In the genomic region with DNA sequence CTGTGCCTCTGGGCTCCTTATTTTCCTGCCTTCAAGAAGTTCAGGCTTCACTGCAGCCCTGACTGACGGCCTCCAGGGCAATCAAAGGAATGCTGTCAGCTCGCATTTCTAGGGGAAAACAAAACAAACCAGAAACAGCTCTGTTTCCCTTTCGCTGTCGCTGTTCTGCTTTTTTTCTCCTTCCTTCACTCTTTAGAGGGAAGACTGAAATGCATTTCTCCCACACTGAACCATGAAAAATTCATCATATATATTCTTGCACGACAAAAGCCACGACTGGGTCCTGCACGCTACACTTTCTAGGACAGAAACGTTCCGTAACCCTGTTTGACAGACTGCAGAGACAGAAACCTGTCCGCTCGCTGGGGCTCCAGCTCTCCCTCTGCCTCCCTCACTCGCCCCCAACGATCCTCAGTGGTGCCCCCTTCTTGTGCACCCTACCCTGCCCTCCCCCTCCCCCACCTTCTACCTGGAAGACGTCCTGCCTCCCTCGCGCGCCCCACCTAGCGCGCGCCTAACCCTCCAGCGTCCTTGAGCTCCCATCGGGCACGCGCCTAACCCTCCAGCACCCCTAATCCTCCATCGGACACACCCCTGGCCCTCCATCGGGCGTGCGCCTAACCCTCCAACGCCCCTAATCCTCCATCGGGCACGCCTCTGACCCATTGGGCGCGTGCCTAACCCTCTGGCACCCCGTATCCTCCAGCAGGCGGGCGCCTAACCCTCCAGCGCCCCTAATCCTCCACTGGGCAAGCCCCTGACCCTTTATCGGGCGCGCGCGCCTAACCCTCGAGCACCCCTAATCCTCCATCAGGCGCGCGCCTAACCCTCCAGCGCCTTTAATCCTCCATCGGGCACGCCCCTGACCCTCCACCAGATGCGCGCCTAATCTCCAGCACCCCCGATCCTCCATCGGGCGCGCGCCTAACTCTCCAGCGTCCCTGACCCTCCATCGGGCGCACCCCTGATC, we compare ENCODE assay signal across 8 cellular contexts. TPM values are rescaled to one million over a fixed set of nuclear protein-coding genes. Genes with fewer than 3 reads are reported as not detected.
DNase-seq lines count a peak whose midpoint lies in the region; ATAC-seq lines count a peak whose summit lies in the region.

No MANE protein-coding gene starts in this region.

- H3K4me3 Mint-ChIP-seq in activated CD8-positive, alpha-beta T cell treated with anti-CD3 and anti-CD28 coated beads, Interleukin-2, amount 10 ng/mL, durations not matched to agents 7 days and 5 days = peak overlapping the region; percentile 72

- H3K36me3 Mint-ChIP-seq in activated CD8-positive, alpha-beta T cell treated with anti-CD3 and anti-CD28 coated beads, Interleukin-2, amount 10 ng/mL, durations not matched to agents 7 days and 5 days (ENCODE audit: low read depth) = no peaks in the 10 kb centered on the region

- peak; percentile 63 for ATAC-seq in activated CD8-positive, alpha-beta T cell treated with anti-CD3 and anti-CD28 coated beads, Interleukin-2, amount 10 ng/mL, durations not matched to agents 7 days and 5 days
- peak in 1 of 2 donors; percentile 43 for ATAC-seq in right cardiac atrium

- no peaks in the 10 kb centered on the region for H3K9me3 Mint-ChIP-seq in activated CD8-positive, alpha-beta T cell treated with anti-CD3 and anti-CD28 coated beads, Interleukin-2, amount 10 ng/mL, durations not matched to agents 7 days and 5 days (ENCODE audit: insufficient read depth)

- intact Hi-C loops in right cardiac atrium (cut with DNase I) = no loop called here

- DNase-seq in NCI-H82 (lab: John Stamatoyannopoulos, UW) (peak; percentile 64), NCI-H82 treated with DMSO at 0.1 percent for 48 hours (lab: John Stamatoyannopoulos, UW; ENCODE audit: unreplicated experiment) (no peak), right cardiac atrium (no peak), putamen (ENCODE audit: low spot score) (peak; percentile 23), activated gamma-delta T cell (lab: John Stamatoyannopoulos, UW) (no peak), SKM-1 (lab: John Stamatoyannopoulos, UW; ENCODE audit: unreplicated experiment) (no peak)
- DNase-seq in activated CD8-positive, alpha-beta T cell treated with anti-CD3 and anti-CD28 coated beads, Interleukin-2, amount 10 ng/mL, durations not matched to agents 7 days and 5 days = peak; percentile 27
- DNase-seq in stimulated activated CD4-positive, alpha-beta T cell treated with anti-CD3 and anti-CD28 coated beads, Interleukin-15, amount 100 ng/mL, for 24 hours = no peak

- H3K27ac Mint-ChIP-seq in activated CD8-positive, alpha-beta T cell treated with anti-CD3 and anti-CD28 coated beads, Interleukin-2, amount 10 ng/mL, durations not matched to agents 7 days and 5 days = no peak overlapping the region

- H3K4me1 Mint-ChIP-seq in activated CD8-positive, alpha-beta T cell treated with anti-CD3 and anti-CD28 coated beads, Interleukin-2, amount 10 ng/mL, durations not matched to agents 7 days and 5 days (ENCODE audit: low read depth) = peaks cover 17% of the 10 kb centered on the region

- POLR2A ChIA-PET in activated CD8-positive, alpha-beta T cell treated with anti-CD3 and anti-CD28 coated beads, Interleukin-2, amount 10 ng/mL, durations not matched to agents 7 days and 5 days (lab: Charles Lee) = interaction anchor here (0.7 kb wide), 1 partner anchor 227 kb away, joined by 4 read pairs; no protein-coding TSS in a partner anchor

- no peak overlapping the region for H3K27ac ChIP-seq in right cardiac atrium (ENCODE audit: low read length)

- peaks cover 32% of the 10 kb centered on the region for H3K27me3 Mint-ChIP-seq in activated CD8-positive, alpha-beta T cell treated with anti-CD3 and anti-CD28 coated beads, Interleukin-2, amount 10 ng/mL, durations not matched to agents 7 days and 5 days (ENCODE audit: low read depth)

- CTCF ChIA-PET in activated CD8-positive, alpha-beta T cell treated with anti-CD3 and anti-CD28 coated beads, Interleukin-2, amount 10 ng/mL, durations not matched to agents 7 days and 5 days (lab: Charles Lee) = no interaction called here

- 38% methylated on average over 59 of the region's 59 CpGs for WGBS in right cardiac atrium

- H3K4me1 ChIP-seq in right cardiac atrium (ENCODE audit: control insufficient read depth, insufficient read depth, low read length) = no peaks in the 10 kb centered on the region

- H3K27me3 ChIP-seq in right cardiac atrium (ENCODE audit: control insufficient read depth, insufficient read depth) = no peaks in the 10 kb centered on the region

- peak overlapping the region; percentile 16 for H3K4me3 ChIP-seq in right cardiac atrium (ENCODE audit: low read length)

- H3K9me3 ChIP-seq in right cardiac atrium (ENCODE audit: control insufficient read depth, low read length) = peaks cover 1% of the 10 kb centered on the region

RNA-seq across cellular contexts. Expression of gene SVOPL, which starts 37.1 kb away (rescaled TPM):
- 1 to 10 TPM; 3.5 to 4.3 TPM for total RNA-seq in activated CD8-positive, alpha-beta T cell treated with anti-CD3 and anti-CD28 coated beads, Interleukin-2, amount 10 ng/mL, durations not matched to agents 7 days and 5 days
- not detected for total RNA-seq in right cardiac atrium
- polyA plus RNA-seq in right cardiac atrium = not detected

Comparison
In these comparisons a context has a peak if more than half of its experiments do, and no peak if none do; other contexts are left out.
1. DNase-seq: peak in NCI-H82 (single experiment), activated CD8-positive, alpha-beta T cell treated with anti-CD3 and anti-CD28 coated beads, Interleukin-2, amount 10 ng/mL, durations not matched to agents 7 days and 5 days (single experiment) and putamen (single experiment); none in NCI-H82 treated with DMSO at 0.1 percent for 48 hours (single experiment), right cardiac atrium (0 of 3), stimulated activated CD4-positive, alpha-beta T cell treated with anti-CD3 and anti-CD28 coated beads, Interleukin-15, amount 100 ng/mL, for 24 hours (single experiment), activated gamma-delta T cell (single experiment) and SKM-1 (single experiment).